Comparison of ENCODE assay signal across 10 cellular contexts in genomic region chr3:123750659-123751420, GRCh38.
DNase-seq lines count a peak whose midpoint lies in the region; ATAC-seq lines count a peak whose summit lies in the region.
"Had no signal": no experiment of that assay in that cellular context is flagged by ENCODE, and none has a peak within 500 bp of the region (broad histone marks: within the 10 kb centered on the region; RNA-seq: fewer than 3 reads in every experiment).

No MANE protein-coding gene starts in this region.

- H3K9me3 ChIP-seq in adipocyte (ENCODE audit: control insufficient read depth, low read length) (peaks cover 14% of the 10 kb centered on the region), skeletal muscle satellite cell (replicated peaks; ENCODE audit: low read length) (no peaks in the 10 kb centered on the region)

- H3K4me2 ChIP-seq in skeletal muscle satellite cell (ENCODE audit: low read length): peak overlapping the region; percentile 40

- H3K27me3 ChIP-seq in adipocyte (replicated peaks; ENCODE audit: control insufficient read depth, insufficient read depth, low read length) (no peaks in the 10 kb centered on the region), skeletal muscle satellite cell (ENCODE audit: control insufficient read depth, insufficient read depth, low read length) (no peaks in the 10 kb centered on the region)

- H3K36me3 ChIP-seq in adipocyte (ENCODE audit: control insufficient read depth, insufficient read depth, low read length, severe bottlenecking) (peaks cover 19% of the 10 kb centered on the region), skeletal muscle satellite cell (ENCODE audit: insufficient read depth, low read length) (no peaks in the 10 kb centered on the region)

- H3K4me1 ChIP-seq in adipocyte (ENCODE audit: control insufficient read depth, insufficient read depth, low read length) (peaks cover 40% of the 10 kb centered on the region), skeletal muscle satellite cell (ENCODE audit: control insufficient read depth, insufficient read depth, low read length) (peaks cover 26% of the 10 kb centered on the region)

- ATAC-seq in GM18870 (IDR thresholded peaks at IDR 0.05; ENCODE audit: unreplicated experiment): no peak
- ATAC-seq in GM21529 (IDR thresholded peaks at IDR 0.05; ENCODE audit: unreplicated experiment): no peak

- H3K9ac ChIP-seq in adipocyte (ENCODE audit: low read length) (peak overlapping the region; percentile 77), skeletal muscle satellite cell (ENCODE audit: low read depth, low read length) (peak overlapping the region; percentile 51)

- DNase-seq in HCEC 1CT: peak; percentile 96
- peak; percentile 74 for DNase-seq in adipocyte (ENCODE audit: low read depth)
- DNase-seq in hepatic stellate cell (ENCODE audit: low spot score): peak; percentile 79
- DNase-seq in occipital lobe (lab: John Stamatoyannopoulos, UW): no peak
- DNase-seq in middle frontal gyrus (ENCODE audit: extremely low spot score, low spot score): no peak
- DNase-seq: activated effector memory CD4-positive, alpha-beta T cell treated with anti-CD3 and anti-CD28 coated beads, Interleukin-2, amount 50 U/mL, for 16 hours; NCI-H1092 had no signal

- peak overlapping the region; percentile 28 for H3K4me3 ChIP-seq in adipocyte (ENCODE audit: low read length)
- H3K4me3 ChIP-seq in skeletal muscle satellite cell (ENCODE audit: low read length): peak overlapping the region; percentile 32

Comparison
In these comparisons a context has a peak if more than half of its experiments do, and no peak if none do; other contexts are left out.
1. DNase-seq: peak in HCEC 1CT (single experiment), adipocyte (single experiment) and hepatic stellate cell (single experiment); none in occipital lobe (single experiment) and middle frontal gyrus (single experiment).